8 cellular contexts compared by ENCODE assay signal in the genomic region with DNA sequence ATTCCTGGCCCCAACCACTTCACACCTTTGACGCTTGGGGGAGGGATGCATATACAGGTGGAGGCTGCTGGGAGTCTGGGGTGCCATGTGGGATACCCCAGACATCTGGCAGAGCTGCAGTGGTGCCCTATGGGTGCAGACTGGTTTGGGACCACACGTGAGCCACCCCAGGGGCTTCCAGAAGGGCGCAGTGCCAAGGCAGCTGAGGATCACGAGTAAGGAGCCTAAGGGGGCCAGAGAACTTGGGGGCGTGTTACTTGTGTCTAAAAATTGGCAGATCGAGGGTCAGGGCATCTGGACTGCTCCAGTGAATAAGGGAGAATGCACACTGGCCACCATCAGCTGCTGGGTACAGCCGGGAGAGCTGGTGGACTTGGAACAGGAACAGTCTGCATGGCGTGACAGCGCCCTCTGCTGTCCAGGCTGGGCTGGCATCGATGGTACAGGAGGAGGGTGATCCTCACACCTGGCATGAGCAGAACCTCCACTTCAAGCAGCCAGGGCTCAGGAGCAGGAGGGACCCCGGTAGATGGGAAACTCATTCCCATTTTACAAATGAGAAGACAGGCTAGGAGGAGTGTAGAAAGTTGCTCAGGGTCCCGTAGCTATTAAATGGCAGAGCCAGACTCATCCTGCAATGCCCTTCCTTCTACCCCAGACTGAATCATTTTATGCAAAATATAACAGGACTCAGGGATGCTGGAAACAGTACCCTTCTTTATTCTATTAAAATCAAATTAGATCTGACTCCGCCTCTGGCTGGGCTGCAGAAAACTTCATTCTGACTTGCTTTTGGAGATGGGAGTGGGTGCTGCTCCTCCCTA.
DNase-seq lines count a peak whose midpoint lies in the region; ATAC-seq and TF ChIP-seq lines count a peak whose summit lies in the region.

No MANE protein-coding gene starts in this region.

- peak; percentile 92 for TF ChIP-seq CTCF in GM10248 (IDR thresholded peaks at IDR 0.05; ENCODE audit: control extremely low read depth, extremely low read depth, low read depth, missing control alignments)
- peak; percentile 97 for TF ChIP-seq CTCF in epithelial cell of proximal tubule (conservative IDR thresholded peaks at IDR 0.05; ENCODE audit: low read depth, low read length)

- CTCF ChIA-PET in GM10248 (lab: Yijun Ruan, JAX), result interaction anchor here (0.6 to 7.7 kb wide), 49 partner anchors 8 to 282 kb away, joined by 3 to 140 read pairs (median 5); no protein-coding TSS in a partner anchor

- no peak overlapping the region for H3K4me3 ChIP-seq in epithelial cell of proximal tubule (ENCODE audit: low read depth, low read length)

- POLR2A ChIA-PET in GM10248 (lab: Yijun Ruan, JAX), result no interaction called here

- in situ Hi-C loops in KBM-7 (cut with MboI; ENCODE audit: low pct_unique_long_range_greater_than_20kb, low sequenced_read_pairs), result loop anchor here (10.0 kb wide), 1 partner anchor 79 kb away; no protein-coding TSS in a partner anchor

- ATAC-seq in HG03045 (IDR thresholded peaks at IDR 0.05; ENCODE audit: unreplicated experiment), result no peak

- DNase-seq in GM10248 (ENCODE audit: extremely low spot score) (peak; percentile 89), KBM-7 (peak; percentile 84), OCI-M2 (lab: John Stamatoyannopoulos, UW; ENCODE audit: unreplicated experiment) (peak; percentile 9), activated T-cell treated with anti-CD3 and anti-CD28 coated beads for 24 hours (ENCODE audit: low read depth) (peak; percentile 75), epithelial cell of proximal tubule (ENCODE audit: low read depth) (no peak), mucosa of gallbladder (ENCODE audit: low spot score) (peak; percentile 91)
- DNase-seq in stimulated activated CD8-positive, alpha-beta memory T cell treated with anti-CD3 and anti-CD28 coated beads, Interleukin-4, amount 100 ng/mL, for 48 hours, result peak; percentile 94
